32 cellular contexts compared by ENCODE assay signal in genomic region chr22:49540084-49540483, GRCh38.
"Had no signal": no experiment of that assay in that cellular context is flagged by ENCODE, and none has a peak within 500 bp of the region (broad histone marks: within the 10 kb centered on the region; RNA-seq: fewer than 3 reads in every experiment).

No MANE protein-coding gene starts in this region.

- H3K36me3 ChIP-seq: adrenal gland, WERI-Rb-1 had no signal

- H3K27me3 Mint-ChIP-seq: activated CD4-positive, alpha-beta T cell treated with anti-CD3 and anti-CD28 coated beads for 36 hours; activated CD4-positive, alpha-beta T cell treated with anti-CD3 and anti-CD28 coated beads, Interleukin-2, amount 10 ng/mL, durations not matched to agents 7 days and 5 days had no signal

- H3K4me3 ChIP-seq: adrenal gland, K562 had no signal

- H3K4me3 Mint-ChIP-seq: activated CD4-positive, alpha-beta T cell treated with anti-CD3 and anti-CD28 coated beads for 36 hours; activated CD4-positive, alpha-beta T cell treated with anti-CD3 and anti-CD28 coated beads, Interleukin-2, amount 10 ng/mL, durations not matched to agents 7 days and 5 days; activated CD8-positive, alpha-beta T cell treated with anti-CD3 and anti-CD28 coated beads, Interleukin-2, amount 10 ng/mL, durations not matched to agents 7 days and 5 days; activated naive CD4-positive, alpha-beta T cell treated with anti-CD3 and anti-CD28 coated beads for 36 hours; activated T-cell treated with anti-CD3 and anti-CD28 coated beads, Interleukin-2, amount 50 U/mL, for 4 hours; activated T-helper 1 cell treated with anti-CD3 and anti-CD28 coated beads, Interleukin-12 subunit alpha, Interleukin-12 subunit beta, Interleukin-2, Interleukin-4 antibody, amounts not matched to agents 30 ng/mL and 10 ng/mL and 1 ng/mL, durations not matched to agents 14 hours and 24 hours and 36 hours; brain had no signal

- H3K4me1 Mint-ChIP-seq: activated CD4-positive, alpha-beta T cell treated with anti-CD3 and anti-CD28 coated beads for 36 hours; activated CD4-positive, alpha-beta T cell treated with anti-CD3 and anti-CD28 coated beads, Interleukin-2, amount 10 ng/mL, durations not matched to agents 7 days and 5 days had no signal

- H3K4me1 ChIP-seq: adrenal gland had no signal

- H3K9me3 Mint-ChIP-seq: activated CD4-positive, alpha-beta T cell treated with anti-CD3 and anti-CD28 coated beads, Interleukin-2, amount 10 ng/mL, durations not matched to agents 7 days and 5 days; activated naive CD4-positive, alpha-beta T cell treated with anti-CD3 and anti-CD28 coated beads for 36 hours; activated naive CD4-positive, alpha-beta T cell treated with anti-CD3 and anti-CD28 coated beads, Interleukin-2, amount 50 U/mL, for 72 hours; activated T-cell treated with anti-CD3 and anti-CD28 coated beads, Interleukin-2, amount 50 U/mL, for 4 hours; activated T-helper 1 cell treated with anti-CD3 and anti-CD28 coated beads, Interleukin-12 subunit alpha, Interleukin-12 subunit beta, Interleukin-2, Interleukin-4 antibody, amounts not matched to agents 30 ng/mL and 10 ng/mL and 1 ng/mL, durations not matched to agents 14 hours and 24 hours and 36 hours had no signal

- H3K27ac ChIP-seq: adrenal gland, WERI-Rb-1 had no signal

- H3K27ac Mint-ChIP-seq: activated CD4-positive, alpha-beta T cell treated with anti-CD3 and anti-CD28 coated beads for 36 hours; activated CD4-positive, alpha-beta T cell treated with anti-CD3 and anti-CD28 coated beads, Interleukin-2, amount 10 ng/mL, durations not matched to agents 7 days and 5 days; activated CD8-positive, alpha-beta T cell treated with anti-CD3 and anti-CD28 coated beads, Interleukin-2, amount 10 ng/mL, durations not matched to agents 7 days and 5 days; activated naive CD4-positive, alpha-beta T cell treated with anti-CD3 and anti-CD28 coated beads for 36 hours; activated naive CD4-positive, alpha-beta T cell treated with anti-CD3 and anti-CD28 coated beads, Interleukin-2, amount 50 U/mL, for 72 hours; activated T-helper 1 cell treated with anti-CD3 and anti-CD28 coated beads, Interleukin-12 subunit alpha, Interleukin-12 subunit beta, Interleukin-2, Interleukin-4 antibody, amounts not matched to agents 30 ng/mL and 10 ng/mL and 1 ng/mL, durations not matched to agents 14 hours and 24 hours and 36 hours; brain had no signal

- H3K27me3 ChIP-seq: adrenal gland had no signal

- H3K36me3 Mint-ChIP-seq: activated naive CD4-positive, alpha-beta T cell treated with anti-CD3 and anti-CD28 coated beads, Interleukin-2, amount 50 U/mL, for 72 hours; brain had no signal

- H3K9me3 ChIP-seq: adrenal gland had no signal

- DNase-seq: activated CD4-positive, alpha-beta T cell treated with anti-CD3 and anti-CD28 coated beads for 36 hours; activated CD4-positive, alpha-beta T cell treated with anti-CD3 and anti-CD28 coated beads, Interleukin-2, amount 10 ng/mL, durations not matched to agents 7 days and 5 days; activated CD4-positive, alpha-beta T cell treated with anti-CD3 and anti-CD28 coated beads, Interleukin-2, amount 50 U/mL, for 48 hours; activated CD4-positive, CD25-positive, alpha-beta regulatory T cell; activated CD8-positive, alpha-beta T cell treated with anti-CD3 and anti-CD28 coated beads, Interleukin-2, amount 10 ng/mL, durations not matched to agents 7 days and 5 days; activated gamma-delta T cell treated with Interleukin-2 at 50 U/mL for 16 hours; activated naive CD4-positive, alpha-beta T cell treated with anti-CD3 and anti-CD28 coated beads for 36 hours; activated T-cell treated with anti-CD3 and anti-CD28 coated beads, Interleukin-2, amount 50 U/mL, for 4 hours; caudate nucleus; NCI-H1048; NCI-H1105 treated with DMSO at 0.1 percent for 48 hours; NCI-H1436; NCI-H1694; NCI-H1930; NCI-H2081 treated with DMSO at 0.1 percent for 48 hours; NCI-H226; NCI-H446 treated with DMSO at 0.1 percent for 48 hours; NCI-H524 treated with DMSO at 0.1 percent for 48 hours; RPMI8226; SIG-M5; SW 1271; T-helper 1 cell; T-helper 2 cell; T-helper 9 cell; WERI-Rb-1 had no signal

- ATAC-seq: activated CD4-positive, alpha-beta T cell treated with anti-CD3 and anti-CD28 coated beads for 36 hours; activated CD8-positive, alpha-beta T cell treated with anti-CD3 and anti-CD28 coated beads, Interleukin-2, amount 10 ng/mL, durations not matched to agents 7 days and 5 days; activated naive CD4-positive, alpha-beta T cell treated with anti-CD3 and anti-CD28 coated beads, Interleukin-2, amount 50 U/mL, for 72 hours; activated T-cell treated with anti-CD3 and anti-CD28 coated beads, Interleukin-2, amount 50 U/mL, for 4 hours; K562; Panc1; Right ventricle myocardium inferior had no signal
